In genomic region chr5:168332042-168332441, GRCh38 we compare ENCODE assay signal across 17 cellular contexts. TPM values are rescaled to one million over a fixed set of nuclear protein-coding genes. Genes with fewer than 3 reads are reported as not detected.
DNase-seq lines count a peak whose midpoint lies in the region; ATAC-seq and TF ChIP-seq lines count a peak whose summit lies in the region.
"Had no signal": no experiment of that assay in that cellular context is flagged by ENCODE, and none has a peak within 500 bp of the region (broad histone marks: within the 10 kb centered on the region; RNA-seq: fewer than 3 reads in every experiment).

No MANE protein-coding gene starts in this region.

- peaks cover 15% of the 10 kb centered on the region; the same call in 1 of the 2 replicates for H4K20me1 ChIP-seq in GM23338 (replicated peaks; ENCODE audit: insufficient read depth)
- H4K20me1 ChIP-seq: BLaER1 had no signal

- H3K9me2 ChIP-seq in GM23338 (ENCODE audit: insufficient read depth): no peaks in the 10 kb centered on the region

- peak overlapping the region; percentile 3; the same call in 1 of the 2 replicates for H3K4me2 ChIP-seq in GM23338
- H3K4me2 ChIP-seq: BLaER1, KMS-11 had no signal

- H3K36me3 Mint-ChIP-seq in Caco-2 (ENCODE audit: insufficient read depth, unreplicated experiment) (peaks cover 54% of the 10 kb centered on the region), GM23338 (ENCODE audit: low read depth) (no peaks in the 10 kb centered on the region)
- H3K36me3 Mint-ChIP-seq in activated T-helper 17 cell treated with anti-CD3 and anti-CD28 coated beads, Interleukin-2, amount 50 U/mL, for 72 hours (ENCODE audit: low read depth): no peaks in the 10 kb centered on the region
- H3K36me3 Mint-ChIP-seq: CD4-positive, alpha-beta memory T cell had no signal

- BruUV-seq in Caco-2 (replicated peaks; lab: Mats Ljungman, UMichigan): no TSS peak

- H2AFZ ChIP-seq in GM23338: no peak overlapping the region

- no peak overlapping the region for H3K27ac ChIP-seq in GM23338 (ENCODE audit: low read depth)
- H3K27ac ChIP-seq in effector memory CD4-positive, alpha-beta T cell (ENCODE audit: insufficient read depth, low read length, poor library complexity, severe bottlenecking): no peak overlapping the region
- H3K27ac ChIP-seq: BLaER1, KMS-11 had no signal

- H3K4me1 ChIP-seq in Caco-2: peaks cover 70% of the 10 kb centered on the region
- peaks cover 73% of the 10 kb centered on the region for H3K4me1 ChIP-seq in GM23338 (ENCODE audit: insufficient read depth)
- peaks cover 23% of the 10 kb centered on the region for H3K4me1 ChIP-seq in mucosa of descending colon (ENCODE audit: low read depth)
- no peaks in the 10 kb centered on the region for H3K4me1 ChIP-seq in effector memory CD4-positive, alpha-beta T cell (ENCODE audit: control insufficient read depth, insufficient read depth, low read length, poor library complexity, severe bottlenecking)

- H3K4me3 Mint-ChIP-seq in Caco-2 (ENCODE audit: unreplicated experiment) (no peak overlapping the region), GM23338 (no peak overlapping the region)
- no peak overlapping the region for H3K4me3 Mint-ChIP-seq in activated T-helper 17 cell treated with anti-CD3 and anti-CD28 coated beads, Interleukin-2, amount 50 U/mL, for 72 hours
- H3K4me3 Mint-ChIP-seq: CD4-positive, alpha-beta memory T cell had no signal

- H3K4me3 ChIP-seq in Caco-2 (ENCODE audit: low read depth, low read length) (no peak overlapping the region), GM23338 (no peak overlapping the region), mucosa of descending colon (no peak overlapping the region)
- H3K4me3 ChIP-seq in effector memory CD4-positive, alpha-beta T cell (ENCODE audit: insufficient read depth, low read depth, low read length, poor library complexity, severe bottlenecking): no peak overlapping the region
- H3K4me3 ChIP-seq: BLaER1 had no signal

- no peaks in the 10 kb centered on the region for H3K9me3 Mint-ChIP-seq in Caco-2 (ENCODE audit: unreplicated experiment)
- H3K9me3 Mint-ChIP-seq in GM23338: no peaks in the 10 kb centered on the region
- H3K9me3 Mint-ChIP-seq in activated T-helper 17 cell treated with anti-CD3 and anti-CD28 coated beads, Interleukin-2, amount 50 U/mL, for 72 hours: no peaks in the 10 kb centered on the region
- H3K9me3 Mint-ChIP-seq: CD4-positive, alpha-beta memory T cell had no signal

- H3K9me3 ChIP-seq in Caco-2: no peaks in the 10 kb centered on the region
- no peaks in the 10 kb centered on the region for H3K9me3 ChIP-seq in mucosa of descending colon
- H3K9me3 ChIP-seq in effector memory CD4-positive, alpha-beta T cell (ENCODE audit: control insufficient read depth, low read length): no peaks in the 10 kb centered on the region
- H3K9me3 ChIP-seq: BLaER1 had no signal

- TF ChIP-seq CTCF in Caco-2 (IDR thresholded peaks at IDR 0.05; ENCODE audit: insufficient read depth in 1 of 2, low read depth in 1 of 2, low read length in 1 of 2, severe bottlenecking in 1 of 2, unreplicated experiment in 1 of 2) (no peak), GM23338 (conservative IDR thresholded peaks at IDR 0.05; ENCODE audit: low read depth in 2 of 2) (no peak), mucosa of descending colon (IDR thresholded peaks at IDR 0.05) (no peak)

- no peak for DNase-seq in Caco-2
- no peak for DNase-seq in GM23338 (ENCODE audit: low spot score)
- DNase-seq in mucosa of descending colon: no peak
- DNase-seq in effector memory CD4-positive, alpha-beta T cell: no peak
- no peak for DNase-seq in NCI-H2107 (lab: John Stamatoyannopoulos, UW)
- no peak for DNase-seq in NCI-H187 treated with DMSO at 0.1 percent for 48 hours (lab: John Stamatoyannopoulos, UW)
- DNase-seq: CD4-positive, alpha-beta memory T cell; DMS79 treated with DMSO at 0.1 percent for 48 hours; NCI-H1048; NCI-H1436; NCI-H2029; NCI-H2171 treated with DMSO at 0.1 percent for 48 hours; NK-92 treated with Interleukin-12 subunit alpha and Interleukin-12 subunit beta, amount 100 ng/mL, for 24 hours; RPMI8226 had no signal

- no peak for ATAC-seq in GM23338
- ATAC-seq in activated T-helper 17 cell treated with anti-CD3 and anti-CD28 coated beads, Interleukin-2, amount 50 U/mL, for 72 hours (replicated peaks): peak; percentile 28
- ATAC-seq in mucosa of descending colon: peak; percentile 27

- peaks cover 65% of the 10 kb centered on the region for H3K79me2 ChIP-seq in GM23338 (replicated peaks; ENCODE audit: insufficient read depth)

- intact Hi-C loops in Caco-2 (cut with micrococcal nuclease; ENCODE audit: unreplicated experiment) (no loop called here), mucosa of descending colon (cut with DNase I, micrococcal nuclease) (no loop called here)

- H3K27me3 ChIP-seq in Caco-2 (replicated peaks; ENCODE audit: control insufficient read depth, insufficient read depth, low read length) (no peaks in the 10 kb centered on the region), GM23338 (ENCODE audit: insufficient read depth) (no peaks in the 10 kb centered on the region)
- no peaks in the 10 kb centered on the region for H3K27me3 ChIP-seq in effector memory CD4-positive, alpha-beta T cell (replicated peaks; ENCODE audit: control insufficient read depth, insufficient read depth, low read length, poor library complexity, severe bottlenecking)
- H3K27me3 ChIP-seq: BLaER1 had no signal

- POLR2A ChIA-PET in Caco-2 (lab: Charles Lee): no interaction called here

- CTCF ChIA-PET in Caco-2 (lab: Charles Lee): no interaction called here

- no peaks in the 10 kb centered on the region for H3K27me3 Mint-ChIP-seq in Caco-2 (ENCODE audit: insufficient read depth, unreplicated experiment)
- peaks cover 9% of the 10 kb centered on the region for H3K27me3 Mint-ChIP-seq in GM23338 (ENCODE audit: insufficient read depth, low read depth, poor library complexity)
- no peaks in the 10 kb centered on the region for H3K27me3 Mint-ChIP-seq in activated T-helper 17 cell treated with anti-CD3 and anti-CD28 coated beads, Interleukin-2, amount 50 U/mL, for 72 hours

- H3K4me1 Mint-ChIP-seq in Caco-2 (ENCODE audit: low read depth, unreplicated experiment): peaks cover 66% of the 10 kb centered on the region
- H3K4me1 Mint-ChIP-seq in GM23338: peaks cover 86% of the 10 kb centered on the region
- no peaks in the 10 kb centered on the region for H3K4me1 Mint-ChIP-seq in activated T-helper 17 cell treated with anti-CD3 and anti-CD28 coated beads, Interleukin-2, amount 50 U/mL, for 72 hours

- H3K27ac Mint-ChIP-seq in Caco-2 (ENCODE audit: unreplicated experiment) (peak overlapping the region; percentile 27), GM23338 (no peak overlapping the region)
- H3K27ac Mint-ChIP-seq in activated T-helper 17 cell treated with anti-CD3 and anti-CD28 coated beads, Interleukin-2, amount 50 U/mL, for 72 hours: no peak overlapping the region
- H3K27ac Mint-ChIP-seq: CD4-positive, alpha-beta memory T cell had no signal

- no peaks in the 10 kb centered on the region for H3K36me3 ChIP-seq in Caco-2 (ENCODE audit: control insufficient read depth, insufficient read depth, low read length)
- no peaks in the 10 kb centered on the region for H3K36me3 ChIP-seq in GM23338 (ENCODE audit: insufficient read depth)
- H3K36me3 ChIP-seq in mucosa of descending colon (ENCODE audit: low read depth): no peaks in the 10 kb centered on the region
- no peaks in the 10 kb centered on the region for H3K36me3 ChIP-seq in effector memory CD4-positive, alpha-beta T cell (ENCODE audit: control insufficient read depth, insufficient read depth, low read length)
- H3K36me3 ChIP-seq: BLaER1 had no signal

- peaks cover 11% of the 10 kb centered on the region for H3F3A ChIP-seq in GM23338 (replicated peaks; ENCODE audit: low read depth)

TF ChIP-seq in GM23338, 12 proteins besides CTCF, POLR2A, EP300 and RAD21 (continues in another document):
- no peak for TF ChIP-seq POLR2AphosphoS5 (IDR thresholded peaks at IDR 0.05; ENCODE audit: low read depth)
- TF ChIP-seq STAT1 (IDR thresholded peaks at IDR 0.05; ENCODE audit: unreplicated experiment): no peak
- TF ChIP-seq, protein P1, sequence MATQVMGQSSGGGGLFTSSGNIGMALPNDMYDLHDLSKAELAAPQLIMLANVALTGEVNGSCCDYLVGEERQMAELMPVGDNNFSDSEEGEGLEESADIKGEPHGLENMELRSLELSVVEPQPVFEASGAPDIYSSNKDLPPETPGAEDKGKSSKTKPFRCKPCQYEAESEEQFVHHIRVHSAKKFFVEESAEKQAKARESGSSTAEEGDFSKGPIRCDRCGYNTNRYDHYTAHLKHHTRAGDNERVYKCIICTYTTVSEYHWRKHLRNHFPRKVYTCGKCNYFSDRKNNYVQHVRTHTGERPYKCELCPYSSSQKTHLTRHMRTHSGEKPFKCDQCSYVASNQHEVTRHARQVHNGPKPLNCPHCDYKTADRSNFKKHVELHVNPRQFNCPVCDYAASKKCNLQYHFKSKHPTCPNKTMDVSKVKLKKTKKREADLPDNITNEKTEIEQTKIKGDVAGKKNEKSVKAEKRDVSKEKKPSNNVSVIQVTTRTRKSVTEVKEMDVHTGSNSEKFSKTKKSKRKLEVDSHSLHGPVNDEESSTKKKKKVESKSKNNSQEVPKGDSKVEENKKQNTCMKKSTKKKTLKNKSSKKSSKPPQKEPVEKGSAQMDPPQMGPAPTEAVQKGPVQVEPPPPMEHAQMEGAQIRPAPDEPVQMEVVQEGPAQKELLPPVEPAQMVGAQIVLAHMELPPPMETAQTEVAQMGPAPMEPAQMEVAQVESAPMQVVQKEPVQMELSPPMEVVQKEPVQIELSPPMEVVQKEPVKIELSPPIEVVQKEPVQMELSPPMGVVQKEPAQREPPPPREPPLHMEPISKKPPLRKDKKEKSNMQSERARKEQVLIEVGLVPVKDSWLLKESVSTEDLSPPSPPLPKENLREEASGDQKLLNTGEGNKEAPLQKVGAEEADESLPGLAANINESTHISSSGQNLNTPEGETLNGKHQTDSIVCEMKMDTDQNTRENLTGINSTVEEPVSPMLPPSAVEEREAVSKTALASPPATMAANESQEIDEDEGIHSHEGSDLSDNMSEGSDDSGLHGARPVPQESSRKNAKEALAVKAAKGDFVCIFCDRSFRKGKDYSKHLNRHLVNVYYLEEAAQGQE (IDR thresholded peaks at IDR 0.05; ENCODE audit: unreplicated experiment): no peak
- no peak for TF ChIP-seq ETS1 (IDR thresholded peaks at IDR 0.05)

RNA-seq across cellular contexts. Expression of gene WWC1, which starts 40.6 kb away (rescaled TPM):
- 108 and 109 TPM in 2 replicates for total RNA-seq in Caco-2 (2022)
- total RNA-seq in GM23338 (2014; rRNA removed; shearing (Covaris generic)): 27.8 and 33.2 TPM in 2 replicates
- 23.6 and 25.4 TPM in 2 replicates for polyA plus RNA-seq in GM23338 (2016; fragmentation: Nextera tagmentation; extraction: Ambion mirVana)
- total RNA-seq in activated T-helper 17 cell treated with anti-CD3 and anti-CD28 coated beads, Interleukin-2, amount 50 U/mL, for 72 hours: 1 to 10 TPM; 1.3 to 1.9 TPM
- 10 to 100 TPM; 14.7 to 37.0 (median 17.2) TPM for total RNA-seq in mucosa of descending colon

Comparison
In these comparisons a context has a peak if more than half of its experiments do, and no peak if none do; other contexts are left out.
1. RNA of gene WWC1, which starts 40.6 kb away (total RNA-seq): 108 to 109 TPM in Caco-2, 27.8 to 33.2 TPM in GM23338 and 14.7 to 37.0 TPM in mucosa of descending colon; 1.3 to 1.9 TPM in activated T-helper 17 cell treated with anti-CD3 and anti-CD28 coated beads, Interleukin-2, amount 50 U/mL, for 72 hours; every median in the first group is over 4 times any median in the second.